In genomic region chr19:1807695-1808394, GRCh38 we compare ENCODE assay signal across 25 cellular contexts. TPM values are rescaled to one million over a fixed set of nuclear protein-coding genes. Genes with fewer than 3 reads are reported as not detected.
DNase-seq lines count a peak whose midpoint lies in the region; ATAC-seq lines count a peak whose summit lies in the region.
"Had no signal": no experiment of that assay in that cellular context is flagged by ENCODE, and none has a peak within 500 bp of the region (broad histone marks: within the 10 kb centered on the region; RNA-seq: fewer than 3 reads in every experiment).

No MANE protein-coding gene starts in this region.

- H3K27ac ChIP-seq in trophoblast cell (ENCODE audit: low read depth, low read length), result no peak overlapping the region
- H3K27ac ChIP-seq: 22Rv1, SK-N-MC had no signal

- H3K18ac ChIP-seq in trophoblast cell (ENCODE audit: low read length), result no peak overlapping the region

- DNase-seq in DMS53 (lab: John Stamatoyannopoulos, UW) (peak; percentile 49), DMS53 treated with DMSO at 0.1 percent for 48 hours (lab: John Stamatoyannopoulos, UW; ENCODE audit: unreplicated experiment) (no peak), NCI-H69 (lab: John Stamatoyannopoulos, UW) (peak; percentile 44), trophoblast cell (peak; percentile 7 to 45), UCSD-AML1 (lab: John Stamatoyannopoulos, UW; ENCODE audit: unreplicated experiment) (no peak)
- no peak for DNase-seq in stimulated activated CD4-positive, alpha-beta T cell treated with anti-CD3 and anti-CD28 coated beads, Interleukin-12 subunit alpha, Interleukin-12 subunit beta, amount 100 ng/mL, for 4 hours
- DNase-seq: AML-193, GF-D8, HCEC 1CT, Kasumi-1, MG63, NCI-H1048, NCI-H1436, NCI-H2029, NCI-H446 treated with DMSO at 0.1 percent for 48 hours, SHP77 had no signal

- H2AFZ ChIP-seq in trophoblast cell (ENCODE audit: insufficient read depth, low read length, poor library complexity), result no peak overlapping the region

- no peak overlapping the region for H4K12ac ChIP-seq in trophoblast cell (ENCODE audit: low read depth, low read length)

- no peaks in the 10 kb centered on the region for H3K9me3 ChIP-seq in trophoblast cell (ENCODE audit: insufficient read depth, low read depth, low read length)
- H3K9me3 ChIP-seq: MG63 had no signal

- H2AK5ac ChIP-seq in trophoblast cell (ENCODE audit: low read length), result no peak overlapping the region

- H4K8ac ChIP-seq in trophoblast cell (ENCODE audit: low read depth, low read length), result no peak overlapping the region

- no peaks in the 10 kb centered on the region for H3K36me3 ChIP-seq in trophoblast cell (ENCODE audit: control insufficient read depth in 1 of 2, insufficient read depth in 2 of 2, low read length in 2 of 2)
- H3K36me3 ChIP-seq: MG63 had no signal

- peaks cover 0 to 9% of the 10 kb centered on the region in 2 experiments for H3K4me1 ChIP-seq in trophoblast cell (ENCODE audit: control insufficient read depth in 1 of 2, insufficient read depth in 2 of 2, low read length in 2 of 2)

- no peak overlapping the region for H3K4ac ChIP-seq in trophoblast cell (ENCODE audit: low read depth, low read length)

- H3K4me3 ChIP-seq in trophoblast cell (ENCODE audit: low read depth, low read length), result no peak overlapping the region
- H3K4me3 ChIP-seq: MG63, SK-N-MC had no signal

- no peak overlapping the region for H3K9ac ChIP-seq in trophoblast cell (ENCODE audit: low read length)

- no peaks in the 10 kb centered on the region for H3K79me2 ChIP-seq in trophoblast cell (ENCODE audit: control insufficient read depth, insufficient read depth, low read length, poor library complexity)

- H2BK5ac ChIP-seq in trophoblast cell (ENCODE audit: low read depth, low read length, poor library complexity), result no peak overlapping the region

- no CpG with 5 or more reads among the region's 30 CpGs for WGBS in trophoblast cell (ENCODE audit: extremely low coverage, insufficient coverage, insufficient read length)

- ATAC-seq in esophagus mucosa (peak; percentile 15), HG03378 (IDR thresholded peaks at IDR 0.05; ENCODE audit: unreplicated experiment) (no peak)

- no peak overlapping the region for H2BK12ac ChIP-seq in trophoblast cell (ENCODE audit: low read length)

- no peak overlapping the region for H3K4me2 ChIP-seq in trophoblast cell (ENCODE audit: low read length)

- H3K27me3 ChIP-seq in trophoblast cell (ENCODE audit: insufficient read depth, low read length), result no peaks in the 10 kb centered on the region
- H3K27me3 ChIP-seq: MG63 had no signal

- H3K14ac ChIP-seq in trophoblast cell (ENCODE audit: low read length), result no peak overlapping the region

- H4K91ac ChIP-seq in trophoblast cell (ENCODE audit: low read depth, low read length), result no peak overlapping the region

- H3K79me1 ChIP-seq in trophoblast cell (ENCODE audit: low read length), result no peaks in the 10 kb centered on the region

- no peak overlapping the region for H2BK120ac ChIP-seq in trophoblast cell (ENCODE audit: insufficient read depth, low read length, poor library complexity)

- no peak overlapping the region for H3K23ac ChIP-seq in trophoblast cell (ENCODE audit: low read length)

RNA-seq across cellular contexts. Expression of gene ATP8B3, which starts 4.2 kb away (rescaled TPM):
- total RNA-seq in esophagus mucosa, result 1.8 TPM
- 0.94 and 0.97 TPM in 2 replicates for polyA plus RNA-seq in trophoblast cell (2013)

RNA-seq across cellular contexts. Expression of gene REXO1, which starts 40.4 kb away (rescaled TPM):
- total RNA-seq in esophagus mucosa, result 16.9 TPM
- polyA plus RNA-seq in trophoblast cell (2013), result 24.5 and 26.8 TPM in 2 replicates

RNA-seq across cellular contexts. Expression of gene ONECUT3, which starts 54.5 kb away (rescaled TPM):
- total RNA-seq in esophagus mucosa, result not detected
- polyA plus RNA-seq in trophoblast cell (2013), result not detected in 2 replicates
- total RNA-seq: Daoy, OCI-LY7, RPMI7951 had no signal
- polyA plus RNA-seq: CD14-positive monocyte, IgD-negative memory B cell had no signal

RNA-seq across cellular contexts. Expression of gene KLF16, which starts 55.5 kb away (rescaled TPM):
- 23.4 TPM for total RNA-seq in esophagus mucosa
- polyA plus RNA-seq in trophoblast cell (2013), result 18.5 and 21.1 TPM in 2 replicates

Comparison
In these comparisons a context has a peak if more than half of its experiments do, and no peak if none do; other contexts are left out.
1. DNase-seq: peak in DMS53 (single experiment), NCI-H69 (single experiment) and trophoblast cell (2 of 2); none in DMS53 treated with DMSO at 0.1 percent for 48 hours (single experiment), UCSD-AML1 (single experiment) and stimulated activated CD4-positive, alpha-beta T cell treated with anti-CD3 and anti-CD28 coated beads, Interleukin-12 subunit alpha, Interleukin-12 subunit beta, amount 100 ng/mL, for 4 hours (single experiment).